ENCODE assay signal across 8 cellular contexts in genomic region chr2:62505109-62505508, GRCh38. TPM values are rescaled to one million over a fixed set of nuclear protein-coding genes. Genes with fewer than 3 reads are reported as not detected.
A peak's percentile ranks its signal among the peaks of the same experiment; 100 is the strongest.
DNase-seq lines count a peak whose midpoint lies in the region; ATAC-seq and TF ChIP-seq lines count a peak whose summit lies in the region.

No MANE protein-coding gene starts in this region.

- peak overlapping the region; percentile 88; the same call in 1 of the 2 replicates for H3K9ac ChIP-seq in HUES64 (ENCODE audit: low read depth, low read length)

- H3K27me3 Mint-ChIP-seq in natural killer cell treated with Interleukin-12 subunit alpha and Interleukin-12 subunit beta and Interleukin-15 and Interleukin-18, amount 100 ng/mL, for 72 hours, result peaks cover 9 to 20% of the 10 kb centered on the region in 2 donors

- no peaks in the 10 kb centered on the region for H3K9me3 Mint-ChIP-seq in natural killer cell treated with Interleukin-12 subunit alpha and Interleukin-12 subunit beta and Interleukin-15 and Interleukin-18, amount 100 ng/mL, for 72 hours

- TF ChIP-seq CTCF in BJ (IDR thresholded peaks at IDR 0.05; ENCODE audit: insufficient read depth, low read depth, low read length) (no peak), breast epithelium (IDR thresholded peaks at IDR 0.05) (no peak)

- peak overlapping the region; percentile 63; the same call in 1 of the 2 replicates for H3K4me3 ChIP-seq in BJ (ENCODE audit: low read depth, low read length)
- H3K4me3 ChIP-seq in HUES64 (ENCODE audit: low read length), result peak overlapping the region; percentile 88
- H3K4me3 ChIP-seq in breast epithelium, result peak overlapping the region; percentile 65 to 73 (median 69)

- CTCF ChIA-PET in BJ (lab: Yijun Ruan, JAX), result interaction anchor here (1.2 to 2.3 kb wide), 4 partner anchors 27 to 70 kb away, joined by 3 to 11 read pairs (median 5); no protein-coding TSS in a partner anchor

- H3K4me3 Mint-ChIP-seq in natural killer cell treated with Interleukin-12 subunit alpha and Interleukin-12 subunit beta and Interleukin-15 and Interleukin-18, amount 100 ng/mL, for 72 hours, result peak overlapping the region; percentile 75

- H3K27me3 ChIP-seq in BJ (ENCODE audit: control insufficient read depth, insufficient read depth, low read length) (no peaks in the 10 kb centered on the region), HUES64 (ENCODE audit: insufficient read depth, low read length) (no peaks in the 10 kb centered on the region), breast epithelium (no peaks in the 10 kb centered on the region)

- no peaks in the 10 kb centered on the region for H3K36me3 Mint-ChIP-seq in natural killer cell treated with Interleukin-12 subunit alpha and Interleukin-12 subunit beta and Interleukin-15 and Interleukin-18, amount 100 ng/mL, for 72 hours

- DNase-seq in BJ (ENCODE audit: low read depth) (no peak), breast epithelium (ENCODE audit: low spot score in 2 of 2) (no peak), occipital lobe (lab: John Stamatoyannopoulos, UW) (no peak), NCI-H2081 treated with DMSO at 0.1 percent for 48 hours (lab: John Stamatoyannopoulos, UW) (no peak)
- no peak for DNase-seq in natural killer cell treated with Interleukin-12 subunit alpha and Interleukin-12 subunit beta and Interleukin-15 and Interleukin-18, amount 100 ng/mL, for 72 hours (ENCODE audit: low spot score)

- TF ChIP-seq POLR2A in breast epithelium (IDR thresholded peaks at IDR 0.05), result no peak

- H3K4me1 Mint-ChIP-seq in natural killer cell treated with Interleukin-12 subunit alpha and Interleukin-12 subunit beta and Interleukin-15 and Interleukin-18, amount 100 ng/mL, for 72 hours (ENCODE audit: low read depth in 2 of 2), result peaks cover 9 to 12% of the 10 kb centered on the region in 2 donors

- peaks cover 9% of the 10 kb centered on the region for H3K4me1 ChIP-seq in HUES64 (ENCODE audit: insufficient read depth, low read length)
- H3K4me1 ChIP-seq in breast epithelium, result no peaks in the 10 kb centered on the region

- peak overlapping the region in 1 of 2 donors; percentile 53 for H3K27ac Mint-ChIP-seq in natural killer cell treated with Interleukin-12 subunit alpha and Interleukin-12 subunit beta and Interleukin-15 and Interleukin-18, amount 100 ng/mL, for 72 hours

- WGBS in HUES64, result 77% methylated on average over 4 of the region's 4 CpGs

- no peak overlapping the region; the same call in 1 of the 2 replicates for H3K27ac ChIP-seq in HUES64 (ENCODE audit: low read depth, low read length)
- H3K27ac ChIP-seq in breast epithelium, result peak overlapping the region; percentile 94

- no peaks in the 10 kb centered on the region for H3K9me3 ChIP-seq in HUES64 (ENCODE audit: insufficient read depth, low read depth, low read length)
- H3K9me3 ChIP-seq in breast epithelium, result no peaks in the 10 kb centered on the region

- POLR2A ChIA-PET in BJ (lab: Charles Lee), result no interaction called here

- no peak for ATAC-seq in natural killer cell treated with Interleukin-12 subunit alpha and Interleukin-12 subunit beta and Interleukin-15 and Interleukin-18, amount 100 ng/mL, for 72 hours
- ATAC-seq in GM19328 (IDR thresholded peaks at IDR 0.05; ENCODE audit: unreplicated experiment), result no peak
- no peak for ATAC-seq in GM21360 (IDR thresholded peaks at IDR 0.05; ENCODE audit: unreplicated experiment)

- intact Hi-C loops in breast epithelium (cut with DNase I; ENCODE audit: low total_unique reads), result no loop called here

- H3K36me3 ChIP-seq in BJ (ENCODE audit: control insufficient read depth, insufficient read depth, low read length), result no peaks in the 10 kb centered on the region
- H3K36me3 ChIP-seq in HUES64 (ENCODE audit: insufficient read depth, low read length), result no peaks in the 10 kb centered on the region
- no peaks in the 10 kb centered on the region for H3K36me3 ChIP-seq in breast epithelium

RNA-seq across cellular contexts. Expression of gene TMEM17, which starts 0.9 kb away (rescaled TPM):
- polyA plus RNA-seq in BJ (2011; rRNA removed), result 2.8 and 4.8 TPM in 2 replicates
- 0.98 and 1.0 TPM in 2 replicates for polyA minus RNA-seq in BJ (2011; rRNA and poly(A)+ RNA removed)
- polyA plus RNA-seq in HUES64 (2013, experiment 1 of 2), result 1.9 TPM
- 1.1 TPM for polyA plus RNA-seq in HUES64 (2013, experiment 2 of 2)
- total RNA-seq in breast epithelium (1 to 10 TPM in 2 of 3 donors, under 1 TPM in 1; 0.33 to 3.4 (median 2.3) TPM), occipital lobe (6.4 TPM)
- total RNA-seq in natural killer cell treated with Interleukin-12 subunit alpha and Interleukin-12 subunit beta and Interleukin-15 and Interleukin-18, amount 100 ng/mL, for 72 hours, result under 1 TPM; 0.14 to 0.28 TPM
